2 cellular contexts compared by ENCODE assay signal in the genomic region with DNA sequence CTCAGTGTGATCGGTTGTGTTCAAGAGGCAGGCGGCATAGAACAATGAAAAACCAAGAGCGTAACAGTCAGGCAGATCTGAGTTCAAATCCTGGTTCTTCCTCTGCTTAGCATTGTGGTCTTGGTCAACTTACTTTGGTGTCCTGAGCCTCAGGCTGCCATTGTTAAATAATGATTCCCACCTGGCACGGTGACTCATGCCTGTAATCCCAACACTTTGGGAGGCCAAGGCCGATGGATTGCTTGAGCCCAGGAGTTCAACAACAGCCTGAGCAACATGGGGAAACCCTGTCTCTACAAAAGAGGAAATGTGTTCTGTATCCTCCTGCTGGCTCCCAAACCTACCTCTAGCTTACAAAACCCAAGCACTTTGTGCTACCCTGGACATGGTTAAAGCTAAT.
TF ChIP-seq lines count a peak whose summit lies in the region.

No MANE protein-coding gene starts in this region.

TF ChIP-seq in GM12878, 131 proteins besides CTCF, POLR2A, EP300 and RAD21 (continued from another document):
- TF ChIP-seq, protein P1, sequence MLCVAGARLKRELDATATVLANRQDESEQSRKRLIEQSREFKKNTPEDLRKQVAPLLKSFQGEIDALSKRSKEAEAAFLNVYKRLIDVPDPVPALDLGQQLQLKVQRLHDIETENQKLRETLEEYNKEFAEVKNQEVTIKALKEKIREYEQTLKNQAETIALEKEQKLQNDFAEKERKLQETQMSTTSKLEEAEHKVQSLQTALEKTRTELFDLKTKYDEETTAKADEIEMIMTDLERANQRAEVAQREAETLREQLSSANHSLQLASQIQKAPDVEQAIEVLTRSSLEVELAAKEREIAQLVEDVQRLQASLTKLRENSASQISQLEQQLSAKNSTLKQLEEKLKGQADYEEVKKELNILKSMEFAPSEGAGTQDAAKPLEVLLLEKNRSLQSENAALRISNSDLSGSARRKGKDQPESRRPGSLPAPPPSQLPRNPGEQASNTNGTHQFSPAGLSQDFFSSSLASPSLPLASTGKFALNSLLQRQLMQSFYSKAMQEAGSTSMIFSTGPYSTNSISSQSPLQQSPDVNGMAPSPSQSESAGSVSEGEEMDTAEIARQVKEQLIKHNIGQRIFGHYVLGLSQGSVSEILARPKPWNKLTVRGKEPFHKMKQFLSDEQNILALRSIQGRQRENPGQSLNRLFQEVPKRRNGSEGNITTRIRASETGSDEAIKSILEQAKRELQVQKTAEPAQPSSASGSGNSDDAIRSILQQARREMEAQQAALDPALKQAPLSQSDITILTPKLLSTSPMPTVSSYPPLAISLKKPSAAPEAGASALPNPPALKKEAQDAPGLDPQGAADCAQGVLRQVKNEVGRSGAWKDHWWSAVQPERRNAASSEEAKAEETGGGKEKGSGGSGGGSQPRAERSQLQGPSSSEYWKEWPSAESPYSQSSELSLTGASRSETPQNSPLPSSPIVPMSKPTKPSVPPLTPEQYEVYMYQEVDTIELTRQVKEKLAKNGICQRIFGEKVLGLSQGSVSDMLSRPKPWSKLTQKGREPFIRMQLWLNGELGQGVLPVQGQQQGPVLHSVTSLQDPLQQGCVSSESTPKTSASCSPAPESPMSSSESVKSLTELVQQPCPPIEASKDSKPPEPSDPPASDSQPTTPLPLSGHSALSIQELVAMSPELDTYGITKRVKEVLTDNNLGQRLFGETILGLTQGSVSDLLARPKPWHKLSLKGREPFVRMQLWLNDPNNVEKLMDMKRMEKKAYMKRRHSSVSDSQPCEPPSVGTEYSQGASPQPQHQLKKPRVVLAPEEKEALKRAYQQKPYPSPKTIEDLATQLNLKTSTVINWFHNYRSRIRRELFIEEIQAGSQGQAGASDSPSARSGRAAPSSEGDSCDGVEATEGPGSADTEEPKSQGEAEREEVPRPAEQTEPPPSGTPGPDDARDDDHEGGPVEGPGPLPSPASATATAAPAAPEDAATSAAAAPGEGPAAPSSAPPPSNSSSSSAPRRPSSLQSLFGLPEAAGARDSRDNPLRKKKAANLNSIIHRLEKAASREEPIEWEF (IDR thresholded peaks at IDR 0.05; ENCODE audit: insufficient replicate concordance, low read depth, low read length), result no peak
- TF ChIP-seq, protein P2, sequence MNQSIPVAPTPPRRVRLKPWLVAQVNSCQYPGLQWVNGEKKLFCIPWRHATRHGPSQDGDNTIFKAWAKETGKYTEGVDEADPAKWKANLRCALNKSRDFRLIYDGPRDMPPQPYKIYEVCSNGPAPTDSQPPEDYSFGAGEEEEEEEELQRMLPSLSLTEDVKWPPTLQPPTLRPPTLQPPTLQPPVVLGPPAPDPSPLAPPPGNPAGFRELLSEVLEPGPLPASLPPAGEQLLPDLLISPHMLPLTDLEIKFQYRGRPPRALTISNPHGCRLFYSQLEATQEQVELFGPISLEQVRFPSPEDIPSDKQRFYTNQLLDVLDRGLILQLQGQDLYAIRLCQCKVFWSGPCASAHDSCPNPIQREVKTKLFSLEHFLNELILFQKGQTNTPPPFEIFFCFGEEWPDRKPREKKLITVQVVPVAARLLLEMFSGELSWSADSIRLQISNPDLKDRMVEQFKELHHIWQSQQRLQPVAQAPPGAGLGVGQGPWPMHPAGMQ (IDR thresholded peaks at IDR 0.05; ENCODE audit: borderline replicate concordance), result no peak
- TF ChIP-seq ATF7 (IDR thresholded peaks at IDR 0.05; ENCODE audit: low read depth) (no peak), CREM (IDR thresholded peaks at IDR 0.05; ENCODE audit: low read depth) (no peak), PML (IDR thresholded peaks at IDR 0.05; ENCODE audit: low read length) (no peak), TARDBP (IDR thresholded peaks at IDR 0.05; ENCODE audit: borderline replicate concordance) (no peak), TCF3 (IDR thresholded peaks at IDR 0.05; ENCODE audit: borderline replicate concordance, insufficient read depth, low read depth, low read length) (no peak), JUNB (IDR thresholded peaks at IDR 0.05) (no peak), CHD4 (IDR thresholded peaks at IDR 0.05) (no peak), CBX3 (IDR thresholded peaks at IDR 0.05; ENCODE audit: borderline replicate concordance, low read depth) (no peak), STAT3 (IDR thresholded peaks at IDR 0.05; ENCODE audit: low read depth, low read length) (no peak)
- TF ChIP-seq, protein P3, sequence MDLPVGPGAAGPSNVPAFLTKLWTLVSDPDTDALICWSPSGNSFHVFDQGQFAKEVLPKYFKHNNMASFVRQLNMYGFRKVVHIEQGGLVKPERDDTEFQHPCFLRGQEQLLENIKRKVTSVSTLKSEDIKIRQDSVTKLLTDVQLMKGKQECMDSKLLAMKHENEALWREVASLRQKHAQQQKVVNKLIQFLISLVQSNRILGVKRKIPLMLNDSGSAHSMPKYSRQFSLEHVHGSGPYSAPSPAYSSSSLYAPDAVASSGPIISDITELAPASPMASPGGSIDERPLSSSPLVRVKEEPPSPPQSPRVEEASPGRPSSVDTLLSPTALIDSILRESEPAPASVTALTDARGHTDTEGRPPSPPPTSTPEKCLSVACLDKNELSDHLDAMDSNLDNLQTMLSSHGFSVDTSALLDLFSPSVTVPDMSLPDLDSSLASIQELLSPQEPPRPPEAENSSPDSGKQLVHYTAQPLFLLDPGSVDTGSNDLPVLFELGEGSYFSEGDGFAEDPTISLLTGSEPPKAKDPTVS (IDR thresholded peaks at IDR 0.05; ENCODE audit: low read depth, low read length), result no peak
- TF ChIP-seq, protein P4, sequence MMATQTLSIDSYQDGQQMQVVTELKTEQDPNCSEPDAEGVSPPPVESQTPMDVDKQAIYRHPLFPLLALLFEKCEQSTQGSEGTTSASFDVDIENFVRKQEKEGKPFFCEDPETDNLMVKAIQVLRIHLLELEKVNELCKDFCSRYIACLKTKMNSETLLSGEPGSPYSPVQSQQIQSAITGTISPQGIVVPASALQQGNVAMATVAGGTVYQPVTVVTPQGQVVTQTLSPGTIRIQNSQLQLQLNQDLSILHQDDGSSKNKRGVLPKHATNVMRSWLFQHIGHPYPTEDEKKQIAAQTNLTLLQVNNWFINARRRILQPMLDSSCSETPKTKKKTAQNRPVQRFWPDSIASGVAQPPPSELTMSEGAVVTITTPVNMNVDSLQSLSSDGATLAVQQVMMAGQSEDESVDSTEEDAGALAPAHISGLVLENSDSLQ (IDR thresholded peaks at IDR 0.05), result no peak
- TF ChIP-seq, protein P5, sequence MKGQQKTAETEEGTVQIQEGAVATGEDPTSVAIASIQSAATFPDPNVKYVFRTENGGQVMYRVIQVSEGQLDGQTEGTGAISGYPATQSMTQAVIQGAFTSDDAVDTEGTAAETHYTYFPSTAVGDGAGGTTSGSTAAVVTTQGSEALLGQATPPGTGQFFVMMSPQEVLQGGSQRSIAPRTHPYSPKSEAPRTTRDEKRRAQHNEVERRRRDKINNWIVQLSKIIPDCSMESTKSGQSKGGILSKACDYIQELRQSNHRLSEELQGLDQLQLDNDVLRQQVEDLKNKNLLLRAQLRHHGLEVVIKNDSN (IDR thresholded peaks at IDR 0.05; ENCODE audit: borderline replicate concordance, extremely low read length, insufficient read depth, low read depth, low read length), result no peak
- TF ChIP-seq, protein P6, sequence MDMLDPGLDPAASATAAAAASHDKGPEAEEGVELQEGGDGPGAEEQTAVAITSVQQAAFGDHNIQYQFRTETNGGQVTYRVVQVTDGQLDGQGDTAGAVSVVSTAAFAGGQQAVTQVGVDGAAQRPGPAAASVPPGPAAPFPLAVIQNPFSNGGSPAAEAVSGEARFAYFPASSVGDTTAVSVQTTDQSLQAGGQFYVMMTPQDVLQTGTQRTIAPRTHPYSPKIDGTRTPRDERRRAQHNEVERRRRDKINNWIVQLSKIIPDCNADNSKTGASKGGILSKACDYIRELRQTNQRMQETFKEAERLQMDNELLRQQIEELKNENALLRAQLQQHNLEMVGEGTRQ (IDR thresholded peaks at IDR 0.05; ENCODE audit: borderline replicate concordance, low read depth, low read length), result no peak

TF ChIP-seq in SK-N-SH treated with all-trans-retinoic acid at 6 μM for 48 hours, 23 proteins besides CTCF, POLR2A, EP300 and RAD21 (continued from another document):
- TF ChIP-seq, protein P7, sequence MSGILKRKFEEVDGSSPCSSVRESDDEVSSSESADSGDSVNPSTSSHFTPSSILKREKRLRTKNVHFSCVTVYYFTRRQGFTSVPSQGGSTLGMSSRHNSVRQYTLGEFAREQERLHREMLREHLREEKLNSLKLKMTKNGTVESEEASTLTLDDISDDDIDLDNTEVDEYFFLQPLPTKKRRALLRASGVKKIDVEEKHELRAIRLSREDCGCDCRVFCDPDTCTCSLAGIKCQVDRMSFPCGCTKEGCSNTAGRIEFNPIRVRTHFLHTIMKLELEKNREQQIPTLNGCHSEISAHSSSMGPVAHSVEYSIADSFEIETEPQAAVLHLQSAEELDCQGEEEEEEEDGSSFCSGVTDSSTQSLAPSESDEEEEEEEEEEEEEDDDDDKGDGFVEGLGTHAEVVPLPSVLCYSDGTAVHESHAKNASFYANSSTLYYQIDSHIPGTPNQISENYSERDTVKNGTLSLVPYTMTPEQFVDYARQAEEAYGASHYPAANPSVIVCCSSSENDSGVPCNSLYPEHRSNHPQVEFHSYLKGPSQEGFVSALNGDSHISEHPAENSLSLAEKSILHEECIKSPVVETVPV (CRISPR knock-in tag; IDR thresholded peaks at IDR 0.05), result no peak
- TF ChIP-seq ZNF8 (CRISPR knock-in tag; IDR thresholded peaks at IDR 0.05) (no peak), PPARA (CRISPR knock-in tag; IDR thresholded peaks at IDR 0.05; ENCODE audit: borderline replicate concordance) (no peak), GLIS3 (CRISPR knock-in tag; IDR thresholded peaks at IDR 0.05) (no peak), ZFP30 (CRISPR knock-in tag; IDR thresholded peaks at IDR 0.05) (no peak), TCF4 (CRISPR knock-in tag; IDR thresholded peaks at IDR 0.05; ENCODE audit: borderline replicate concordance) (no peak), CSDC2 (CRISPR knock-in tag; IDR thresholded peaks at IDR 0.05) (no peak)
- TF ChIP-seq, protein P8, sequence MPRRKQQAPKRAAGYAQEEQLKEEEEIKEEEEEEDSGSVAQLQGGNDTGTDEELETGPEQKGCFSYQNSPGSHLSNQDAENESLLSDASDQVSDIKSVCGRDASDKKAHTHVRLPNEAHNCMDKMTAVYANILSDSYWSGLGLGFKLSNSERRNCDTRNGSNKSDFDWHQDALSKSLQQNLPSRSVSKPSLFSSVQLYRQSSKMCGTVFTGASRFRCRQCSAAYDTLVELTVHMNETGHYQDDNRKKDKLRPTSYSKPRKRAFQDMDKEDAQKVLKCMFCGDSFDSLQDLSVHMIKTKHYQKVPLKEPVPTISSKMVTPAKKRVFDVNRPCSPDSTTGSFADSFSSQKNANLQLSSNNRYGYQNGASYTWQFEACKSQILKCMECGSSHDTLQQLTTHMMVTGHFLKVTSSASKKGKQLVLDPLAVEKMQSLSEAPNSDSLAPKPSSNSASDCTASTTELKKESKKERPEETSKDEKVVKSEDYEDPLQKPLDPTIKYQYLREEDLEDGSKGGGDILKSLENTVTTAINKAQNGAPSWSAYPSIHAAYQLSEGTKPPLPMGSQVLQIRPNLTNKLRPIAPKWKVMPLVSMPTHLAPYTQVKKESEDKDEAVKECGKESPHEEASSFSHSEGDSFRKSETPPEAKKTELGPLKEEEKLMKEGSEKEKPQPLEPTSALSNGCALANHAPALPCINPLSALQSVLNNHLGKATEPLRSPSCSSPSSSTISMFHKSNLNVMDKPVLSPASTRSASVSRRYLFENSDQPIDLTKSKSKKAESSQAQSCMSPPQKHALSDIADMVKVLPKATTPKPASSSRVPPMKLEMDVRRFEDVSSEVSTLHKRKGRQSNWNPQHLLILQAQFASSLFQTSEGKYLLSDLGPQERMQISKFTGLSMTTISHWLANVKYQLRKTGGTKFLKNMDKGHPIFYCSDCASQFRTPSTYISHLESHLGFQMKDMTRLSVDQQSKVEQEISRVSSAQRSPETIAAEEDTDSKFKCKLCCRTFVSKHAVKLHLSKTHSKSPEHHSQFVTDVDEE (CRISPR knock-in tag; IDR thresholded peaks at IDR 0.05), result no peak
